In genomic region chr12:122139941-122140340, GRCh38 we compare ENCODE assay signal across 35 cellular contexts. TPM values are rescaled to one million over a fixed set of nuclear protein-coding genes. Genes with fewer than 3 reads are reported as not detected.
"Had no signal": no experiment of that assay in that cellular context is flagged by ENCODE, and none has a peak within 500 bp of the region (broad histone marks: within the 10 kb centered on the region; RNA-seq: fewer than 3 reads in every experiment).

No MANE protein-coding gene starts in this region.

- ATAC-seq: activated CD4-positive, alpha-beta T cell treated with anti-CD3 and anti-CD28 coated beads for 36 hours; activated CD8-positive, alpha-beta memory T cell treated with anti-CD3 and anti-CD28 coated beads, Interleukin-2, amount 10 ng/mL, durations not matched to agents 7 days and 5 days; activated CD8-positive, alpha-beta T cell treated with anti-CD3 and anti-CD28 coated beads, Interleukin-2, amount 10 ng/mL, durations not matched to agents 7 days and 5 days; activated naive CD8-positive, alpha-beta T cell treated with anti-CD3 and anti-CD28 coated beads, Interleukin-2, amount 50 U/mL, for 24 hours; body of pancreas had no signal

- H3K4me3 ChIP-seq: adrenal gland, body of pancreas, cardiac muscle cell, colonic mucosa, esophagus squamous epithelium had no signal

- H3K27me3 ChIP-seq: adrenal gland, body of pancreas, cardiac muscle cell, colonic mucosa, esophagus squamous epithelium had no signal

- FAIRE-seq: endometrium, endothelial cell of umbilical vein had no signal

- DNase-seq: activated CD4-positive, alpha-beta memory T cell treated with anti-CD3 and anti-CD28 coated beads for 36 hours; activated CD4-positive, alpha-beta T cell treated with anti-CD3 and anti-CD28 coated beads for 36 hours; activated CD4-positive, alpha-beta T cell treated with anti-CD3 and anti-CD28 coated beads, Interleukin-2, amount 10 ng/mL, durations not matched to agents 24 days and 14 days; activated CD4-positive, CD25-positive, alpha-beta regulatory T cell; activated CD4-positive, CD25-positive, alpha-beta regulatory T cell treated with anti-CD3 and anti-CD28 coated beads, Interleukin-2, amount 50 U/mL, for 72 hours; activated CD8-positive, alpha-beta memory T cell treated with anti-CD3 and anti-CD28 coated beads, Interleukin-2, amount 10 ng/mL, durations not matched to agents 7 days and 5 days; activated CD8-positive, alpha-beta memory T cell treated with anti-CD3 and anti-CD28 coated beads, Interleukin-2, amount 50 U/mL, for 4 hours; activated CD8-positive, alpha-beta T cell treated with anti-CD3 and anti-CD28 coated beads, Interleukin-2, amount 10 ng/mL, durations not matched to agents 7 days and 5 days; activated effector memory CD4-positive, alpha-beta T cell treated with anti-CD3 and anti-CD28 coated beads, Interleukin-2, amount 50 U/mL, for 16 hours; activated naive CD4-positive, alpha-beta T cell treated with anti-CD3 and anti-CD28 coated beads for 36 hours; activated naive CD8-positive, alpha-beta T cell treated with anti-CD3 and anti-CD28 coated beads for 36 hours; activated naive CD8-positive, alpha-beta T cell treated with anti-CD3 and anti-CD28 coated beads, Interleukin-2, amount 50 U/mL, for 24 hours; activated T-cell treated with anti-CD3 and anti-CD28 coated beads, Interleukin-2, amount 50 U/mL, for 1 hour; activated T-cell treated with anti-CD3 and anti-CD28 coated beads, Interleukin-2, amount 50 U/mL, for 48 hours; amygdala; aorta; body of pancreas; central memory CD4-positive, alpha-beta T cell; cerebellar nuclear complex; effector CD8-positive, alpha-beta T cell; esophagus squamous epithelium; foreskin melanocyte; head of caudate nucleus; T-helper 2 cell had no signal

- H3K9me3 ChIP-seq: adrenal gland, body of pancreas, colonic mucosa, esophagus squamous epithelium had no signal

- H3K27ac ChIP-seq: adrenal gland, body of pancreas, cardiac muscle cell, colonic mucosa, epithelial cell of prostate, esophagus squamous epithelium had no signal

- H3K4me1 ChIP-seq: adrenal gland, body of pancreas, colonic mucosa had no signal

RNA-seq across cellular contexts. Expression of gene IL31, which starts 34.1 kb away (rescaled TPM):
- total RNA-seq: activated CD8-positive, alpha-beta memory T cell treated with anti-CD3 and anti-CD28 coated beads, Interleukin-2, amount 10 ng/mL, durations not matched to agents 7 days and 5 days; activated CD8-positive, alpha-beta T cell treated with anti-CD3 and anti-CD28 coated beads, Interleukin-2, amount 10 ng/mL, durations not matched to agents 7 days and 5 days; activated naive CD4-positive, alpha-beta T cell treated with anti-CD3 and anti-CD28 coated beads for 36 hours; activated naive CD8-positive, alpha-beta T cell treated with anti-CD3 and anti-CD28 coated beads for 36 hours; adrenal gland; aorta; body of pancreas; cardiac muscle cell; colonic mucosa; dermis microvascular lymphatic vessel endothelial cell; endothelial cell of umbilical vein; esophagus squamous epithelium; fibroblast of lung; fibroblast of villous mesenchyme; T-helper 1 cell treated with Interleukin-12 subunit alpha and Interleukin-12 subunit beta and Interleukin-4 antibody, amounts not matched to agents 30 ng/mL and 1 ng/mL, for 36 hours had no signal
- polyA plus RNA-seq: adrenal gland, aorta, cardiac muscle cell, endothelial cell of umbilical vein, esophagus, fibroblast of lung had no signal

RNA-seq across cellular contexts. Expression of gene LRRC43, which starts 43.0 kb away (rescaled TPM):
- total RNA-seq: activated CD8-positive, alpha-beta T cell treated with anti-CD3 and anti-CD28 coated beads, Interleukin-2, amount 10 ng/mL, durations not matched to agents 7 days and 5 days; aorta; T-helper 1 cell treated with Interleukin-12 subunit alpha and Interleukin-12 subunit beta and Interleukin-4 antibody, amounts not matched to agents 30 ng/mL and 1 ng/mL, for 36 hours had no signal
- polyA plus RNA-seq: aorta had no signal
